ENCODE assay signal across 10 cellular contexts in the genomic region with DNA sequence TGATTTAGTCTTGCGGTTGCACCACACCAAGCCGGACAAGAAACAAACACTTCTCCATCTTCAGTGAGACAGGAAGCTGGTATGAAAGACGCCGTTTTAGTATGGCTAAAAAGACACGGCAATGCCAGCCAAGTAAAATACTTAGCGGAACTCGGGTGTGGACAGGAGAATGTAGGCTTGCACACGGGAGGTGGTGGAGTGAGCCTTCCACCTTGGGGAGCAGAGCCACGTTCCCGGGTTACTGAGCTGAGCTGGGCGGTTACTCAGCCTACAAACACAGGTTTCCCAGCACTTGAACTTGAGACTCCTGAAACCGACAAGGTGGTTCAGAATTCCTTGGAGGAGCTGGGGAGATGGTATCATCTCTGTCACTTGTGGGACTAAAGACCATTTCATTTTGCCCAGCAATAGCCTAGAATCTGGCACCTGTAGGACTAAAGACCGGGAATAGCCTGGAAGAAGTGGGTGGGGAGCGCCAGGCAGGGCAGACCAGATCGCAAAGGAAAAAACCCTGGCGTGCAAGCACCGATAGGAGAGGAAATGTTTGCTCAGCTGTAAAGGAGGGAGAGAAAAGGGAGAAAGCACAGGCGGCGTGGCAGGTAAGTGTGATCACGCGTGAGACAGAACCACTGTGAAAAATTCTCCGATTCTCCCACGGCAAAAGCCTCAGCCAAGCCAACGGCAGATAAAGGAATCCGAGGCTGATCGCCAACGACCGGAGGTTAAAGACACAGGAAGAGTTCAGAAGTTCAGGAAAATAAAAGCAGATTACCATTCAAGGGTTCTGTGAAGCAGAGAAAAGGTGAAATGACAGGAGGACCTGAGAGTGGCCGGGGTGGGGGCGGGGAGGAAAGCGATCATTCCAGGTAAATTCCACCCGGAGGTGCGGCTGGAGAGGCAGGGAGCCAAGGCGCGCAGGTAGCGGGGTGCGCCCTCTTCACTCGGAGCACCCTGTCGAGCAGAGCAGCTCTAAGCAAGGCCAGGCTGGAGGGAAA. TPM values are rescaled to one million over a fixed set of nuclear protein-coding genes. Genes with fewer than 3 reads are reported as not detected.
DNase-seq lines count a peak whose midpoint lies in the region; ATAC-seq and FAIRE-seq lines count a peak whose summit lies in the region.
"Had no signal": no experiment of that assay in that cellular context is flagged by ENCODE, and none has a peak within 500 bp of the region (broad histone marks: within the 10 kb centered on the region; RNA-seq: fewer than 3 reads in every experiment).

No MANE protein-coding gene starts in this region.

- no peaks in the 10 kb centered on the region for H3K79me2 ChIP-seq in GM23248 (ENCODE audit: insufficient read depth)

- ATAC-seq in esophagus mucosa (peak; percentile 76), GM18498 (IDR thresholded peaks at IDR 0.05; ENCODE audit: unreplicated experiment) (no peak)

- 16 to 18% methylated on average over 37 to 39 of the region's 39 CpGs for WGBS in GM23248 (ENCODE audit: low coverage in 1 of 2, low lambda C conversion rate in 2 of 2, missing lambda C conversion rate in 2 of 2), 2 experiments

- H3K9me3 ChIP-seq in GM23248 (ENCODE audit: low read depth) = no peaks in the 10 kb centered on the region

- H3K4me2 ChIP-seq in GM23248 (ENCODE audit: unreplicated experiment) = no peak overlapping the region

- no peak for FAIRE-seq in RCC 7860 (lab: Jason Lieb, UNC)

- intact Hi-C loops in posterior vena cava (cut with DNase I) = no loop called here

- H3K4me1 ChIP-seq in GM23248 (ENCODE audit: insufficient read depth) = peaks cover 4% of the 10 kb centered on the region

- H4K20me1 ChIP-seq in GM23248 (ENCODE audit: insufficient read depth) = no peaks in the 10 kb centered on the region

- H3K9ac ChIP-seq in GM23248 = no peak overlapping the region

- DNase-seq in GM23248 (peak; percentile 17), NCI-H748 treated with DMSO at 0.1 percent for 48 hours (lab: John Stamatoyannopoulos, UW) (peak; percentile 20), posterior vena cava (ENCODE audit: low spot score) (peak; percentile 68), T-helper 1 cell (no peak), RCC 7860 (ENCODE audit: low spot score) (no peak), hippocampal formation (lab: John Stamatoyannopoulos, UW) (no peak)
- DNase-seq: activated effector memory CD4-positive, alpha-beta T cell treated with anti-CD3 and anti-CD28 coated beads, Interleukin-2, amount 50 U/mL, for 16 hours; NCI-H187 treated with DMSO at 0.1 percent for 48 hours had no signal

- in situ Hi-C loops in GM23248 (cut with MboI) = no loop called here

- no peaks in the 10 kb centered on the region for H3K9me2 ChIP-seq in GM23248 (ENCODE audit: insufficient read depth)

- H3K27ac ChIP-seq in GM23248 = no peak overlapping the region

- no peaks in the 10 kb centered on the region for H3K36me3 ChIP-seq in GM23248 (ENCODE audit: low read depth)

- peak overlapping the region; percentile 41 for H2AFZ ChIP-seq in GM23248

- H3F3A ChIP-seq in GM23248 (ENCODE audit: insufficient read depth) = no peaks in the 10 kb centered on the region; the same call in 1 of the 2 replicates

- H3K27me3 ChIP-seq in GM23248 (replicated peaks; ENCODE audit: insufficient read depth) = peaks cover 28% of the 10 kb centered on the region

- peak overlapping the region; percentile 42; the same call in 1 of the 2 replicates for H3K4me3 ChIP-seq in GM23248

RNA-seq across cellular contexts. Expression of a gene that starts 35.0 kb away (rescaled TPM):
- 34.0 and 35.0 TPM in 2 replicates for total RNA-seq in GM23248 (2014; rRNA removed; shearing (Covaris generic))
- 16.2 and 16.6 TPM in 2 replicates for polyA plus RNA-seq in GM23248 (2016; fragmentation: Nextera tagmentation; extraction: Ambion mirVana)
- total RNA-seq in esophagus mucosa (31.4 TPM), posterior vena cava (10 to 100 TPM; 29.7 to 30.7 TPM)

Comparison
In these comparisons a context has a peak if more than half of its experiments do, and no peak if none do; other contexts are left out.
1. DNase-seq: peak in GM23248 (single experiment), NCI-H748 treated with DMSO at 0.1 percent for 48 hours (single experiment) and posterior vena cava (single experiment); none in T-helper 1 cell (0 of 5), RCC 7860 (single experiment) and hippocampal formation (0 of 2).